8 cellular contexts compared by ENCODE assay signal in the genomic region with DNA sequence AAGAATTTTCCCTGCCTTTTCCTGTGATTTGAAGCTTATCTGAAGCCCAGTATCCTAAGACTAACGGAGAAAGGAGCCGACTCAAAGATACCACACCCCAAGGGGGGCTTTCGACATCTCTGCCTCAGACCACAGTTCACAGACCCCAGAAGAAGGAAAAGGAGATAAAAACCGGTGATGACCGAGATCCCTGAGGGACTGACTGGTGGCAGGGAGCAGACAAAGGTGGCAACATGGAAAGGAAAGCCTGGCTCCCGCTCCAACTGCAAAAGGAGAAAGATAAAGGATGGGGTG. TPM values are rescaled to one million over a fixed set of nuclear protein-coding genes. Genes with fewer than 3 reads are reported as not detected.
DNase-seq lines count a peak whose midpoint lies in the region; ATAC-seq, FAIRE-seq and TF ChIP-seq lines count a peak whose summit lies in the region.

No MANE protein-coding gene starts in this region.

- H3K4me2 ChIP-seq in parathyroid adenoma (ENCODE audit: low read length) = peak overlapping the region; percentile 78

- H3K4me1 ChIP-seq in parathyroid adenoma = peaks cover 5% of the 10 kb centered on the region

- POLR2A ChIA-PET in RWPE1 (lab: Yijun Ruan, JAX; ENCODE audit: low non-redundant PET) = interaction anchor here (0.5 kb wide), 2 partner anchors 48 to 139 kb away, joined by 3 read pairs; no protein-coding TSS in a partner anchor

- no peak for FAIRE-seq in GM12891 (lab: Jason Lieb, UNC)

- no peaks in the 10 kb centered on the region for H3K36me3 ChIP-seq in parathyroid adenoma (ENCODE audit: control insufficient read depth, insufficient read depth, low read length)

- H3K79me2 ChIP-seq in parathyroid adenoma = peaks cover 25% of the 10 kb centered on the region

- TF ChIP-seq CTCF in RWPE1 (conservative IDR thresholded peaks at IDR 0.05; ENCODE audit: low read depth) = no peak
- no peak for TF ChIP-seq CTCF in fibroblast of mammary gland (conservative IDR thresholded peaks at IDR 0.05; ENCODE audit: control insufficient read depth, insufficient read depth, low read depth, low read length)
- no peak for TF ChIP-seq CTCF in parathyroid adenoma (IDR thresholded peaks at IDR 0.05)
- TF ChIP-seq CTCF in GM10266 (IDR thresholded peaks at IDR 0.05; ENCODE audit: control insufficient read depth, insufficient read depth, low read depth, missing control alignments) = no peak

- no peak overlapping the region for H3K9ac ChIP-seq in parathyroid adenoma

- TF ChIP-seq POLR2A in GM12891 (IDR thresholded peaks at IDR 0.05; ENCODE audit: low read depth, low read length) = no peak

- H3K27ac ChIP-seq in RWPE1 (peak overlapping the region; percentile 94), parathyroid adenoma (peak overlapping the region; percentile 78)

- H2AFZ ChIP-seq in parathyroid adenoma = peak overlapping the region; percentile 95

- H3K27me3 ChIP-seq in parathyroid adenoma (ENCODE audit: control insufficient read depth, insufficient read depth, low read length) = no peaks in the 10 kb centered on the region

- no peak for DNase-seq in GM12891 (ENCODE audit: insufficient read length, low spot score)
- DNase-seq in RWPE1 (ENCODE audit: low spot score) = no peak
- no peak for DNase-seq in fibroblast of mammary gland (ENCODE audit: low read depth)
- DNase-seq in GM10266 (ENCODE audit: extremely low spot score) = no peak
- DNase-seq in NCI-H2029 (lab: John Stamatoyannopoulos, UW) = no peak
- no peak for DNase-seq in NK-92 treated with Interleukin-12 subunit alpha and Interleukin-12 subunit beta, amount 100 ng/mL, for 24 hours (lab: John Stamatoyannopoulos, UW)

- CTCF ChIA-PET in RWPE1 (lab: Yijun Ruan, JAX) = interaction anchor here (0.6 to 0.7 kb wide), 3 partner anchors 15 to 32 kb away, joined by 3 to 7 read pairs (median 3); no protein-coding TSS in a partner anchor

- H3K9me3 ChIP-seq in parathyroid adenoma (ENCODE audit: control insufficient read depth, low read length) = no peaks in the 10 kb centered on the region

- peak overlapping the region; percentile 84 for H3K4me3 ChIP-seq in fibroblast of mammary gland (ENCODE audit: control insufficient read depth, low read depth, low read length)
- H3K4me3 ChIP-seq in parathyroid adenoma (ENCODE audit: low read depth, low read length) = peak overlapping the region; percentile 98

- no peak for ATAC-seq in HG02763 (IDR thresholded peaks at IDR 0.05; ENCODE audit: unreplicated experiment)

TF ChIP-seq in GM12891, 5 proteins besides CTCF, POLR2A, EP300 and RAD21:
- TF ChIP-seq PAX5 (IDR thresholded peaks at IDR 0.05; ENCODE audit: insufficient read depth, low read length, severe bottlenecking) (no peak), POU2F2 (IDR thresholded peaks at IDR 0.05; ENCODE audit: low read depth, low read length) (no peak), TAF1 (IDR thresholded peaks at IDR 0.05; ENCODE audit: low read depth, low read length) (0 out of 2 replicates have a peak, but pooled peaks have one; percentile 8)

RNA-seq across cellular contexts. Expression of a gene that starts 0.7 kb away (rescaled TPM):
- polyA plus RNA-seq in GM12891 (2012; ENCODE audit: low read depth, missing spikeins) = 8.4 TPM

RNA-seq across cellular contexts. Expression of a gene that starts 47.6 kb away (rescaled TPM):
- 352 TPM for polyA plus RNA-seq in GM12891 (2012; ENCODE audit: low read depth, missing spikeins)
